In the genomic region with DNA sequence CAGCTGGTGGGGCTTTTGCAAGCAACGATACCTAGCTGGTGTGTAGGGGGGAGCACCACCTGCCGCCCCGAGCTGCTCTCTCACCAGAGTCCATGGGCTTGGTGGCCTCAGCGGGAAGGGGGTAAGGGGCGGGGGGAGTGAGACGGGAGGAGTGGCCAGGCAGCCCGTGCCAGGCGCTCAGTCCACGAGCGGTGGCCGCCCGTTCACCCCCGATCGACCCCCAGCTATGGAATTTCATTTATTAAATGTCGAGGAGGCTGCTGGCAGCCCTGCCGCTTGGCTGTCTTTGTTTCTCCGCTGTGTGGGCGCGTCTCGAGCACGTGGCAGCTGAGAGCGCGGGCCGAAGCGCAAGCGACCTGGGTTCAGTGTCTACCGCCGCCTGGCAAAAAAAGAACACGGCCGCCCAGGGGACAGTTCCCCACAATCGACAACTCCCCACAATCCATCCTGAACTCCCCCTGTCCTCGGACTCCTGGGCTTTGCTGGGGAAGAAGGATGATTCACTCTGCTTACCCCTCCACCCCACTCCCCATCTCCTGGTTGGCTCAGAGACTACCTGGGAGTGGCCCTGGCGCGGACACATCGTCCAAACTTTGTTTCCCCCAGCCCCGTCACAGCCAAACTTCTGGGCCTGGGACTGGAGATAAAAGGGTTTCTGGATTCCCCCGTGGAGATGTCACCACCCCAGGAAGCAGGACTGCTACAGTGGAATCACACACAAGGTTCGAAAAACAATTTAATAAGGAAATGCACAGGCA, we compare ENCODE assay signal across 8 cellular contexts. TPM values are rescaled to one million over a fixed set of nuclear protein-coding genes. Genes with fewer than 3 reads are reported as not detected.
DNase-seq lines count a peak whose midpoint lies in the region; ATAC-seq and TF ChIP-seq lines count a peak whose summit lies in the region.

No MANE protein-coding gene starts in this region.

- POLR2A ChIA-PET in Panc1 (lab: Charles Lee) = interaction anchor here (0.6 to 1.6 kb wide), 6 partner anchors 9 to 344 kb away, joined by 3 to 15 read pairs (median 5); partner anchors contain the start of gene ABHD15

- peak overlapping the region; percentile 43 to 58 for H3K4me3 ChIP-seq in Panc1 (ENCODE audit: low read depth in 2 of 2, low read length in 2 of 2)
- H3K4me3 ChIP-seq in body of pancreas = no peak overlapping the region

- H3K4me2 ChIP-seq in H9 (ENCODE audit: insufficient read depth, insufficient read length, low read length) = peak overlapping the region; percentile 69

- BruUV-seq in Panc1 (replicated peaks; lab: Mats Ljungman, UMichigan) = no TSS peak

- H3K18ac ChIP-seq in H9 (ENCODE audit: insufficient read length, low read depth, low read length) = no peak overlapping the region

- H2BK20ac ChIP-seq in H9 (ENCODE audit: low read depth, low read length, poor library complexity, severe bottlenecking) = no peak overlapping the region

- H3K27ac ChIP-seq in H9 (ENCODE audit: insufficient read length, low read depth, low read length) (no peak overlapping the region), Panc1 (ENCODE audit: low read length) (peak overlapping the region; percentile 96), body of pancreas (peak overlapping the region in 3 of 4 donors; percentile 15 to 71 (median 70))

- peaks cover 5% of the 10 kb centered on the region for H3K27me3 Mint-ChIP-seq in H9 (ENCODE audit: low read depth)

- CTCF ChIA-PET in Panc1 (lab: Charles Lee) = interaction anchor here (0.6 to 3.0 kb wide), 11 partner anchors 10 to 299 kb away, joined by 3 to 17 read pairs (median 5); no protein-coding TSS in a partner anchor

- peak overlapping the region; percentile 28 to 95 (median 87); a peak in 5 of 7 replicates for H3K27ac Mint-ChIP-seq in H9

- H3K56ac ChIP-seq in H9 (ENCODE audit: insufficient read length, low read depth, low read length) = no peak overlapping the region

- peak; percentile 52 for ATAC-seq in Panc1
- ATAC-seq in body of pancreas = no peak

- H4K91ac ChIP-seq in H9 (ENCODE audit: insufficient read length, low read depth, low read length) = no peak overlapping the region

- intact Hi-C loops in Panc1 (cut with micrococcal nuclease; ENCODE audit: unreplicated experiment) = no loop called here
- intact Hi-C loops in body of pancreas (cut with DNase I) = no loop called here

- no peak overlapping the region for H3K14ac ChIP-seq in H9 (ENCODE audit: insufficient read depth, low read length)

- peak overlapping the region; percentile 81 to 90 for H3K4me3 Mint-ChIP-seq in H9

- no peak overlapping the region for H2BK12ac ChIP-seq in H9 (ENCODE audit: insufficient read length, low read depth, low read length)

- H2BK120ac ChIP-seq in H9 (ENCODE audit: low read depth, low read length, poor library complexity, severe bottlenecking) = no peak overlapping the region

- H3K23ac ChIP-seq in H9 (ENCODE audit: insufficient read length, low read depth, low read length) = no peak overlapping the region

- H3K4me1 ChIP-seq in H9 (ENCODE audit: insufficient read depth, low read length) (peaks cover 5% of the 10 kb centered on the region; the same call in 1 of the 2 replicates), Panc1 (ENCODE audit: control insufficient read depth, insufficient read depth, low read length) (peaks cover 64% of the 10 kb centered on the region), body of pancreas (peaks cover 61% of the 10 kb centered on the region)

- H3T11ph ChIP-seq in H9 (ENCODE audit: low read length) = no peak overlapping the region

- H3K36me3 ChIP-seq in Panc1 (ENCODE audit: control insufficient read depth, insufficient read depth, low read length) = peaks cover 5% of the 10 kb centered on the region; the same call in 1 of the 2 replicates
- H3K36me3 ChIP-seq in body of pancreas (replicated peaks in 1 of 2; ENCODE audit: insufficient read depth in 1 of 2, low read depth in 2 of 2) = no peaks in the 10 kb centered on the region

- H4K8ac ChIP-seq in H9 (replicated peaks; ENCODE audit: insufficient read length, low read depth, low read length) = no peak overlapping the region

- peaks cover 42 to 60% of the 10 kb centered on the region in 2 experiments for H3K4me1 Mint-ChIP-seq in H9

- peaks cover 20% of the 10 kb centered on the region; the same call in 1 of the 2 replicates for H3K79me2 ChIP-seq in H9 (ENCODE audit: insufficient read depth, low read length)

- TF ChIP-seq CTCF in H9 (conservative IDR thresholded peaks at IDR 0.05) (no peak), Panc1 (IDR thresholded peaks at IDR 0.05) (no peak), body of pancreas (IDR thresholded peaks at IDR 0.05) (no peak)

- H3K9me3 ChIP-seq in H9 (ENCODE audit: control insufficient read depth, low read depth, low read length) = no peaks in the 10 kb centered on the region
- H3K9me3 ChIP-seq in Panc1 (ENCODE audit: control insufficient read depth, insufficient read depth, low read depth, low read length) = no peaks in the 10 kb centered on the region
- H3K9me3 ChIP-seq in body of pancreas = no peaks in the 10 kb centered on the region

- in situ Hi-C loops in Panc1 (cut with HindIII; ENCODE audit: low pct_unique_long_range_greater_than_20kb, low sequenced_read_pairs) = no loop called here

- H3K27me3 ChIP-seq in H9 (ENCODE audit: insufficient read depth, low read length) (no peaks in the 10 kb centered on the region), Panc1 (ENCODE audit: control insufficient read depth, insufficient read depth, low read length) (no peaks in the 10 kb centered on the region), body of pancreas (no peaks in the 10 kb centered on the region)

- H3K9me3 Mint-ChIP-seq in H9 = no peaks in the 10 kb centered on the region

- H2BK15ac ChIP-seq in H9 (ENCODE audit: low read depth, low read length) = no peak overlapping the region

- no peak overlapping the region for H2BK5ac ChIP-seq in H9 (ENCODE audit: insufficient read length, low read length)

- no peaks in the 10 kb centered on the region for H4K20me1 ChIP-seq in H9 (ENCODE audit: control insufficient read depth, insufficient read depth, insufficient read length)

- H4K5ac ChIP-seq in H9 (ENCODE audit: insufficient read length, low read depth, low read length) = no peak overlapping the region

- H3K23me2 ChIP-seq in H9 (ENCODE audit: insufficient read length, low read depth, low read length, poor library complexity, severe bottlenecking) = peaks cover 37% of the 10 kb centered on the region

- H3K79me1 ChIP-seq in H9 (ENCODE audit: insufficient read depth, low read depth, low read length, poor library complexity, severe bottlenecking) = no peaks in the 10 kb centered on the region

- WGBS in H9 (ENCODE audit: extremely low coverage, insufficient read length, low lambda C conversion rate) = no CpG with 5 or more reads among the region's 38 CpGs
- 23 to 32% methylated on average over 8 to 38 of the region's 38 CpGs for WGBS in body of pancreas, 2 donors

- H3K9ac ChIP-seq in H9 (ENCODE audit: extremely low read depth, insufficient read length, low read length) = no peak overlapping the region

- H2AFZ ChIP-seq in H9 (ENCODE audit: low read length) = peak overlapping the region; percentile 79

- DNase-seq in AG20443 (ENCODE audit: low spot score) (peak; percentile 44), H9 (peak; percentile 78), Panc1 (ENCODE audit: low read depth, low spot score) (no peak), body of pancreas (peak in 3 of 4 donors; percentile 39 to 53 (median 51)), iris pigment epithelial cell (ENCODE audit: low read depth) (peak; percentile 68), cortex of kidney (lab: John Stamatoyannopoulos, UW) (no peak)
- DNase-seq in stimulated activated CD4-positive, alpha-beta T cell treated with anti-CD3 and anti-CD28 coated beads, Interleukin-4, amount 100 ng/mL, for 24 hours = peak; percentile 43
- no peak for DNase-seq in activated CD4-positive, CD25-positive, alpha-beta regulatory T cell (lab: John Stamatoyannopoulos, UW)

- H3K36me3 Mint-ChIP-seq in H9 (ENCODE audit: insufficient read depth in 1 of 3, low read depth in 3 of 3) = peaks cover 0 to 1% (median 0%) of the 10 kb centered on the region in 3 experiments; a peak in 1 of 7 replicates

- no peak overlapping the region for H3K4ac ChIP-seq in H9 (ENCODE audit: low read depth, low read length)

- TF ChIP-seq POLR2A in body of pancreas (IDR thresholded peaks at IDR 0.05) = no peak

- H2AK5ac ChIP-seq in H9 (ENCODE audit: insufficient read length, low read length) = no peak overlapping the region

RNA-seq across cellular contexts. Expression of gene GIT1, which starts 1.7 kb away (rescaled TPM):
- total RNA-seq in H9 (2021) (47.0 and 47.4 TPM in 2 replicates), Panc1 (2021; ENCODE audit: unreplicated experiment) (94.6 TPM), body of pancreas (10 to 100 TPM; 26.7 to 34.3 TPM)
- 105 TPM for polyA plus RNA-seq in Panc1 (2012; ENCODE audit: insufficient read length)

RNA-seq across cellular contexts. Expression of gene ANKRD13B, which starts 1.8 kb away (rescaled TPM):
- total RNA-seq in H9 (2021) (21.6 and 24.2 TPM in 2 replicates), Panc1 (2021; ENCODE audit: unreplicated experiment) (31.4 TPM), body of pancreas (1 to 10 TPM; 4.3 to 8.0 TPM)
- 34.3 TPM for polyA plus RNA-seq in Panc1 (2012; ENCODE audit: insufficient read length)

RNA-seq across cellular contexts. Expression of gene TP53I13, which starts 22.7 kb away (rescaled TPM):
- total RNA-seq in H9 (2021) (27.1 and 28.1 TPM in 2 replicates), Panc1 (2021; ENCODE audit: unreplicated experiment) (123 TPM), body of pancreas (10 to 100 TPM; 56.3 to 62.3 TPM)
- polyA plus RNA-seq in Panc1 (2012; ENCODE audit: insufficient read length) = 200 TPM

RNA-seq across cellular contexts. Expression of gene ABHD15, which starts 24.3 kb away (rescaled TPM):
- total RNA-seq in H9 (2021) (1.7 and 2.5 TPM in 2 replicates), Panc1 (2021; ENCODE audit: unreplicated experiment) (33.7 TPM), body of pancreas (10 to 100 TPM in 1 of 2 donors, 1 to 10 TPM in 1; 9.2 to 11.9 TPM)
- 25.9 TPM for polyA plus RNA-seq in Panc1 (2012; ENCODE audit: insufficient read length)

RNA-seq across cellular contexts. Expression of gene CORO6, which starts 31.6 kb away (rescaled TPM):
- total RNA-seq in H9 (2021) = 2.3 and 2.6 TPM in 2 replicates
- 9.7 TPM for total RNA-seq in Panc1 (2021; ENCODE audit: unreplicated experiment)
- polyA plus RNA-seq in Panc1 (2012; ENCODE audit: insufficient read length) = 11.8 TPM
- 1 to 10 TPM; 2.3 to 5.6 TPM for total RNA-seq in body of pancreas

Comparison
In these comparisons a context has a peak if more than half of its experiments do, and no peak if none do; other contexts are left out.
1. DNase-seq: peak in AG20443 (single experiment), H9 (single experiment), body of pancreas (3 of 4), iris pigment epithelial cell (single experiment) and stimulated activated CD4-positive, alpha-beta T cell treated with anti-CD3 and anti-CD28 coated beads, Interleukin-4, amount 100 ng/mL, for 24 hours (single experiment); none in Panc1 (single experiment), activated CD4-positive, CD25-positive, alpha-beta regulatory T cell (0 of 4) and cortex of kidney (single experiment).
2. H3K4me3 ChIP-seq: peak in Panc1 (2 of 2); none in body of pancreas (0 of 2).